ENCODE assay signal across 19 cellular contexts in genomic region chr6:125306756-125307149, GRCh38. TPM values are rescaled to one million over a fixed set of nuclear protein-coding genes. Genes with fewer than 3 reads are reported as not detected.
DNase-seq lines count a peak whose midpoint lies in the region; FAIRE-seq and TF ChIP-seq lines count a peak whose summit lies in the region.
"Had no signal": no experiment of that assay in that cellular context is flagged by ENCODE, and none has a peak within 500 bp of the region (broad histone marks: within the 10 kb centered on the region; RNA-seq: fewer than 3 reads in every experiment).

No MANE protein-coding gene starts in this region.

- H3K27me3 Mint-ChIP-seq in CD8-positive, alpha-beta memory T cell: peaks cover 8 to 41% of the 10 kb centered on the region in 2 donors

- H3K4me3 ChIP-seq in CD8-positive, alpha-beta memory T cell (ENCODE audit: low read length): no peak overlapping the region
- H3K4me3 ChIP-seq in HEK293 (ENCODE audit: low read depth, low read length) (no peak overlapping the region), hepatocyte (no peak overlapping the region), smooth muscle cell (no peak overlapping the region)
- H3K4me3 ChIP-seq: BLaER1 treated with 17β-estradiol and CSF1 and Interleukin-3, amounts not matched to agents 10 nM and 100 nM had no signal

- H3K4me1 Mint-ChIP-seq in CD8-positive, alpha-beta memory T cell: peaks cover 18 to 28% (median 22%) of the 10 kb centered on the region in 3 donors

- H3K79me2 ChIP-seq in hepatocyte (no peaks in the 10 kb centered on the region), smooth muscle cell (ENCODE audit: low read depth) (no peaks in the 10 kb centered on the region)

- H3K27ac ChIP-seq in CD8-positive, alpha-beta memory T cell (ENCODE audit: low read depth, low read length): peak overlapping the region; percentile 15
- H3K27ac ChIP-seq in HEK293 (ENCODE audit: extremely low read depth, low read depth, low read length): no peak overlapping the region
- H3K27ac ChIP-seq in hepatocyte: peak overlapping the region; percentile 79
- H3K27ac ChIP-seq in smooth muscle cell (ENCODE audit: low read depth): peak overlapping the region; percentile 12
- H3K27ac ChIP-seq: BLaER1 treated with 17β-estradiol and CSF1 and Interleukin-3, amounts not matched to agents 10 nM and 100 nM had no signal

- H2AFZ ChIP-seq in hepatocyte (no peak overlapping the region), smooth muscle cell (ENCODE audit: low read depth) (no peak overlapping the region)

- H3K27me3 ChIP-seq in CD8-positive, alpha-beta memory T cell (ENCODE audit: insufficient read depth, low read length, poor library complexity, severe bottlenecking): peaks cover 4% of the 10 kb centered on the region
- no peaks in the 10 kb centered on the region for H3K27me3 ChIP-seq in hepatocyte
- H3K27me3 ChIP-seq in smooth muscle cell (ENCODE audit: low read depth): no peaks in the 10 kb centered on the region
- H3K27me3 ChIP-seq: BLaER1 treated with 17β-estradiol and CSF1 and Interleukin-3, amounts not matched to agents 10 nM and 100 nM had no signal

- no peaks in the 10 kb centered on the region for H3K9me3 ChIP-seq in CD8-positive, alpha-beta memory T cell (ENCODE audit: low read length)
- H3K9me3 ChIP-seq in HEK293 (ENCODE audit: control insufficient read depth, insufficient read depth, low read depth, low read length) (no peaks in the 10 kb centered on the region), hepatocyte (ENCODE audit: low read depth) (no peaks in the 10 kb centered on the region), smooth muscle cell (replicated peaks; ENCODE audit: low read depth) (no peaks in the 10 kb centered on the region)

- no peak overlapping the region for H3K9ac ChIP-seq in smooth muscle cell (ENCODE audit: low read depth)
- H3K9ac ChIP-seq: BLaER1 treated with 17β-estradiol and CSF1 and Interleukin-3, amounts not matched to agents 10 nM and 100 nM had no signal

- H3F3A ChIP-seq in smooth muscle cell (ENCODE audit: low read depth): peaks cover 8% of the 10 kb centered on the region

- no peaks in the 10 kb centered on the region for H3K36me3 ChIP-seq in CD8-positive, alpha-beta memory T cell (ENCODE audit: insufficient read depth, low read length)
- H3K36me3 ChIP-seq in HEK293 (ENCODE audit: control insufficient read depth in 2 of 2, insufficient read depth in 1 of 2, low read length in 2 of 2) (no peaks in the 10 kb centered on the region), hepatocyte (replicated peaks; ENCODE audit: insufficient read depth, low read depth) (no peaks in the 10 kb centered on the region), smooth muscle cell (ENCODE audit: low read depth) (no peaks in the 10 kb centered on the region)
- H3K36me3 ChIP-seq: BLaER1 treated with 17β-estradiol and CSF1 and Interleukin-3, amounts not matched to agents 10 nM and 100 nM had no signal

- CTCF ChIA-PET in CD8-positive, alpha-beta memory T cell (lab: Charles Lee): no interaction called here
- CTCF ChIA-PET in HEK293 (lab: Yijun Ruan, JAX): interaction anchor here (0.6 to 8.5 kb wide), 7 partner anchors 37 to 1274 kb away, joined by 3 to 201 read pairs (median 3); partner anchors contain the start of gene TPD52L1

- H3K27ac Mint-ChIP-seq in CD8-positive, alpha-beta memory T cell: no peak overlapping the region
- H3K27ac Mint-ChIP-seq: CD4-positive, CD25-positive, alpha-beta regulatory T cell had no signal

- TF ChIP-seq CTCF in HEK293 (tag by site-specific recombination; IDR thresholded peaks at IDR 0.05): no peak
- TF ChIP-seq CTCF in hepatocyte (IDR thresholded peaks at IDR 0.05; ENCODE audit: poor library complexity): no peak
- TF ChIP-seq CTCF in smooth muscle cell (IDR thresholded peaks at IDR 0.05; ENCODE audit: borderline replicate concordance, insufficient read depth, poor library complexity, severe bottlenecking): no peak

- 57% methylated on average over 3 of the region's 3 CpGs for WGBS in hepatocyte (ENCODE audit: low lambda C conversion rate, missing lambda C conversion rate)
- WGBS in smooth muscle cell (ENCODE audit: low lambda C conversion rate): 70% methylated on average over 3 of the region's 3 CpGs

- no peak for FAIRE-seq in HTR-8/SVneo (lab: Jason Lieb, UNC)
- FAIRE-seq: D721Med, GM12892, GM19239, H1 had no signal

- H3K4me3 Mint-ChIP-seq in CD8-positive, alpha-beta memory T cell: no peak overlapping the region
- H3K4me3 Mint-ChIP-seq: CD4-positive, CD25-positive, alpha-beta regulatory T cell had no signal

- no peaks in the 10 kb centered on the region for H3K9me3 Mint-ChIP-seq in CD8-positive, alpha-beta memory T cell

- DNase-seq in CD8-positive, alpha-beta memory T cell: no peak
- DNase-seq in hepatocyte (ENCODE audit: low spot score) (no peak), smooth muscle cell (lab: John Stamatoyannopoulos, UW; ENCODE audit: unreplicated experiment) (no peak), HTR-8/SVneo (ENCODE audit: insufficient read length, low spot score) (no peak), NCI-H2081 (lab: John Stamatoyannopoulos, UW) (no peak)
- no peak for DNase-seq in activated CD4-positive, alpha-beta T cell treated with anti-CD3 and anti-CD28 coated beads for 1 hour
- DNase-seq: 8988T; ACHN; CD4-positive, CD25-positive, alpha-beta regulatory T cell; DMS153; DMS79 treated with DMSO at 0.1 percent for 48 hours; GDM1; KG1 had no signal

- no peaks in the 10 kb centered on the region for H3K9me2 ChIP-seq in hepatocyte (replicated peaks; ENCODE audit: insufficient read depth)

- H3K36me3 Mint-ChIP-seq in CD8-positive, alpha-beta memory T cell: peaks cover 0 to 2% (median 0%) of the 10 kb centered on the region in 3 donors
- H3K36me3 Mint-ChIP-seq: CD4-positive, CD25-positive, alpha-beta regulatory T cell had no signal

- H3K4me2 ChIP-seq in hepatocyte (peak overlapping the region; percentile 28), smooth muscle cell (no peak overlapping the region)
- H3K4me2 ChIP-seq: BLaER1 treated with 17β-estradiol and CSF1 and Interleukin-3, amounts not matched to agents 10 nM and 100 nM had no signal

- POLR2A ChIA-PET in CD8-positive, alpha-beta memory T cell (lab: Charles Lee): no interaction called here
- POLR2A ChIA-PET in HEK293 (lab: Yijun Ruan, JAX): interaction anchor here (1.0 kb wide), 1 partner anchor 483 kb away, joined by 3 read pairs; no protein-coding TSS in a partner anchor

- no peaks in the 10 kb centered on the region for H4K20me1 ChIP-seq in hepatocyte (ENCODE audit: insufficient read depth, poor library complexity, severe bottlenecking)
- no peaks in the 10 kb centered on the region for H4K20me1 ChIP-seq in smooth muscle cell (ENCODE audit: low read depth)
- H4K20me1 ChIP-seq: BLaER1 treated with 17β-estradiol and CSF1 and Interleukin-3, amounts not matched to agents 10 nM and 100 nM had no signal

- H3K4me1 ChIP-seq in CD8-positive, alpha-beta memory T cell (ENCODE audit: insufficient read depth, low read length): peaks cover 22% of the 10 kb centered on the region
- H3K4me1 ChIP-seq in HEK293 (ENCODE audit: control insufficient read depth, insufficient read depth, low read length) (no peaks in the 10 kb centered on the region), hepatocyte (ENCODE audit: insufficient read depth) (peaks cover 13% of the 10 kb centered on the region), smooth muscle cell (ENCODE audit: low read depth) (no peaks in the 10 kb centered on the region)

TF ChIP-seq in HEK293, 187 proteins besides CTCF, POLR2A, EP300 and RAD21:
- TF ChIP-seq ZNF335 (tag by site-specific recombination; conservative IDR thresholded peaks at IDR 0.05) (peak; percentile 55), ZNF146 (tag by site-specific recombination; IDR thresholded peaks at IDR 0.05) (no peak), ZNF530 (tag by site-specific recombination; IDR thresholded peaks at IDR 0.05; ENCODE audit: low read depth) (no peak), ZNF692 (tag by site-specific recombination; IDR thresholded peaks at IDR 0.05) (no peak), ZNF623 (tag by site-specific recombination; IDR thresholded peaks at IDR 0.05) (no peak), ZNF391 (tag by site-specific recombination; IDR thresholded peaks at IDR 0.05; ENCODE audit: borderline replicate concordance, low read depth) (no peak), ZNF266 (tag by site-specific recombination; IDR thresholded peaks at IDR 0.05; ENCODE audit: low read depth) (no peak)
- TF ChIP-seq, protein P1, sequence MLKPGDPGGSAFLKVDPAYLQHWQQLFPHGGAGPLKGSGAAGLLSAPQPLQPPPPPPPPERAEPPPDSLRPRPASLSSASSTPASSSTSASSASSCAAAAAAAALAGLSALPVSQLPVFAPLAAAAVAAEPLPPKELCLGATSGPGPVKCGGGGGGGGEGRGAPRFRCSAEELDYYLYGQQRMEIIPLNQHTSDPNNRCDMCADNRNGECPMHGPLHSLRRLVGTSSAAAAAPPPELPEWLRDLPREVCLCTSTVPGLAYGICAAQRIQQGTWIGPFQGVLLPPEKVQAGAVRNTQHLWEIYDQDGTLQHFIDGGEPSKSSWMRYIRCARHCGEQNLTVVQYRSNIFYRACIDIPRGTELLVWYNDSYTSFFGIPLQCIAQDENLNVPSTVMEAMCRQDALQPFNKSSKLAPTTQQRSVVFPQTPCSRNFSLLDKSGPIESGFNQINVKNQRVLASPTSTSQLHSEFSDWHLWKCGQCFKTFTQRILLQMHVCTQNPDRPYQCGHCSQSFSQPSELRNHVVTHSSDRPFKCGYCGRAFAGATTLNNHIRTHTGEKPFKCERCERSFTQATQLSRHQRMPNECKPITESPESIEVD (tag by site-specific recombination; IDR thresholded peaks at IDR 0.05): peak; percentile 67

RNA-seq across cellular contexts. Expression of gene HDDC2, which starts 5.0 kb away (rescaled TPM):
- 100 to 1,000 TPM in 1 of 2 experiments, 10 to 100 TPM in 1; 99.9 to 105 TPM for total RNA-seq in CD8-positive, alpha-beta memory T cell
- polyA plus RNA-seq in CD8-positive, alpha-beta memory T cell: 108 TPM
- total RNA-seq in hepatocyte (70.6 and 79.8 TPM in 2 replicates), smooth muscle cell (80.9 and 104 TPM in 2 replicates)
- polyA plus RNA-seq in hepatocyte (109 and 110 TPM in 2 replicates), smooth muscle cell (107 and 114 TPM in 2 replicates)
